8 cellular contexts compared by ENCODE assay signal in the genomic region with DNA sequence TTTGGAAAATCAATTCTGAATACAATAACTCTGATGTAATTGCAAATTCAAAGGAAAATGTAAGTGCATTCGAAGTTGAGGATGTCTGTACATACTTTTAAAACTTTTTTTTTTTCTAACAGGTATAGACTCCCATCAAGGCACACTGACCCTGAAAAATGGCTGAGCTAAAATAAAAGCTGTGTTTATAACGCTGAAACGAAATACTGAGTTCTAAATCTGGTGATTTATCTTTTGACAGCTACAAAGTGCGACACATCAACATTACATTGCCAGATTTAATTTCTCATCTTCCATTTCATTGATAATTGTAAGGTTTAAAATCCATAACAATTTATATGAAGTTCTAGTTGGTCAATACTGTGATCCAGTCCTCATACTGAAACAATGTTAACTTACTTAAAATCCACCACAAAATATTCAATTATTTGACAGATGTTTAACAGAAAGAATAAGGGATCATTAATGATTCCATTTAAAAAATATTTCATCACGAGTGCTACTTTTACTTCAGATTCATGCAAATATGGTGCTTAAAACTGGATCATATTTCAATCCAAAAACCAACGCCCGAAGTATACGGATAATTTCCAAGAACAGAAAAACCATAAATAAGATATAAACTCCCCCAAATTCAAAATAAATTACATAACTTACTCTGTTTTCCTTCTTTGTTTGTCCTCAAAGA. TPM values are rescaled to one million over a fixed set of nuclear protein-coding genes. Genes with fewer than 3 reads are reported as not detected.
A peak's percentile ranks its signal among the peaks of the same experiment; 100 is the strongest.
DNase-seq lines count a peak whose midpoint lies in the region; ATAC-seq and TF ChIP-seq lines count a peak whose summit lies in the region.

No MANE protein-coding gene starts in this region.

- H3K27me3 ChIP-seq in BE2C (no peaks in the 10 kb centered on the region), KMS-11 (ENCODE audit: insufficient read depth, low read depth) (no peaks in the 10 kb centered on the region)

- H3K9me3 Mint-ChIP-seq in chondrocyte (ENCODE audit: low read depth) (no peaks in the 10 kb centered on the region), naive B cell (no peaks in the 10 kb centered on the region)

- H3K36me3 Mint-ChIP-seq in chondrocyte (ENCODE audit: low read depth) (no peaks in the 10 kb centered on the region), naive B cell (peaks cover 0 to 2% of the 10 kb centered on the region in 2 donors)

- H3K4me1 ChIP-seq in BE2C: peaks cover 9% of the 10 kb centered on the region
- peaks cover 38% of the 10 kb centered on the region for H3K4me1 ChIP-seq in KMS-11 (ENCODE audit: low read depth, poor library complexity, severe bottlenecking)

- peak overlapping the region; percentile 77 for H3K4me2 ChIP-seq in KMS-11

- H3K27ac ChIP-seq in KMS-11: peak overlapping the region; percentile 82; the same call in 1 of the 2 replicates

- no peak overlapping the region for H2AFZ ChIP-seq in KMS-11 (ENCODE audit: low read depth)

- H4K20me1 ChIP-seq in KMS-11 (ENCODE audit: insufficient read depth): no peaks in the 10 kb centered on the region

- peak overlapping the region; percentile 85; the same call in 1 of the 2 replicates for H3K9ac ChIP-seq in KMS-11

- peaks cover 20% of the 10 kb centered on the region for H3K79me2 ChIP-seq in KMS-11 (ENCODE audit: insufficient read depth, low read depth)

- H3K36me3 ChIP-seq in BE2C (no peaks in the 10 kb centered on the region), KMS-11 (ENCODE audit: insufficient read depth) (no peaks in the 10 kb centered on the region)

- H3K27me3 Mint-ChIP-seq in chondrocyte (ENCODE audit: low read depth) (no peaks in the 10 kb centered on the region), naive B cell (no peaks in the 10 kb centered on the region)

- DNase-seq in BE2C (no peak), chondrocyte (ENCODE audit: low spot score) (no peak), naive B cell (no peak), pons (ENCODE audit: low spot score) (no peak), NCI-H82 treated with DMSO at 0.1 percent for 48 hours (lab: John Stamatoyannopoulos, UW; ENCODE audit: unreplicated experiment) (no peak), NCI-H446 treated with DMSO at 0.1 percent for 48 hours (lab: John Stamatoyannopoulos, UW) (no peak)

- no peaks in the 10 kb centered on the region for H3K9me3 ChIP-seq in BE2C

- H3K4me3 Mint-ChIP-seq in chondrocyte (ENCODE audit: unreplicated experiment): peak overlapping the region; percentile 80
- peak overlapping the region; percentile 81 to 95 (median 92) for H3K4me3 Mint-ChIP-seq in naive B cell

- peak overlapping the region; percentile 92 for H3K27ac Mint-ChIP-seq in chondrocyte (ENCODE audit: unreplicated experiment)
- H3K27ac Mint-ChIP-seq in naive B cell: peak overlapping the region; percentile 4 to 95 (median 84)

- peak overlapping the region; percentile 86 for H3K4me3 ChIP-seq in BE2C (ENCODE audit: low read depth, low read length)
- no peak overlapping the region for H3K4me3 ChIP-seq in KMS-11 (IDR thresholded peaks at IDR 0.05; ENCODE audit: insufficient read depth, low read depth, low read length)

- ATAC-seq in naive B cell (ENCODE audit: low read depth in 2 of 2) (no peak), GM21528 (IDR thresholded peaks at IDR 0.05; ENCODE audit: low FRiP score, unreplicated experiment) (no peak)

- H3K4me1 Mint-ChIP-seq in chondrocyte (ENCODE audit: low read depth) (peaks cover 48% of the 10 kb centered on the region), naive B cell (peaks cover 15 to 34% (median 20%) of the 10 kb centered on the region in 3 donors)

- no peak for TF ChIP-seq CTCF in BE2C (IDR thresholded peaks at IDR 0.05; ENCODE audit: low read depth, low read length)
- no peak for TF ChIP-seq CTCF in KMS-11 (conservative IDR thresholded peaks at IDR 0.05; ENCODE audit: low read depth, low read length)
- no peak for TF ChIP-seq CTCF in chondrocyte (IDR thresholded peaks at IDR 0.05)

RNA-seq across cellular contexts. Expression of a gene that starts 1.4 kb away (rescaled TPM):
- polyA plus RNA-seq in BE2C (2012; ENCODE audit: insufficient read depth, insufficient read length, low read depth): 14.1 TPM
- 19.5 to 22.1 TPM (median 20.9 TPM) in 3 replicates for total RNA-seq in chondrocyte
- 10 to 100 TPM in 4 of 6 donors, 1 to 10 TPM in 2; 9.0 to 15.9 (median 12.5) TPM for polyA plus RNA-seq in naive B cell (ENCODE audit: low read depth in 6 of 6)
